ENCODE assay signal across 25 cellular contexts in the genomic region with DNA sequence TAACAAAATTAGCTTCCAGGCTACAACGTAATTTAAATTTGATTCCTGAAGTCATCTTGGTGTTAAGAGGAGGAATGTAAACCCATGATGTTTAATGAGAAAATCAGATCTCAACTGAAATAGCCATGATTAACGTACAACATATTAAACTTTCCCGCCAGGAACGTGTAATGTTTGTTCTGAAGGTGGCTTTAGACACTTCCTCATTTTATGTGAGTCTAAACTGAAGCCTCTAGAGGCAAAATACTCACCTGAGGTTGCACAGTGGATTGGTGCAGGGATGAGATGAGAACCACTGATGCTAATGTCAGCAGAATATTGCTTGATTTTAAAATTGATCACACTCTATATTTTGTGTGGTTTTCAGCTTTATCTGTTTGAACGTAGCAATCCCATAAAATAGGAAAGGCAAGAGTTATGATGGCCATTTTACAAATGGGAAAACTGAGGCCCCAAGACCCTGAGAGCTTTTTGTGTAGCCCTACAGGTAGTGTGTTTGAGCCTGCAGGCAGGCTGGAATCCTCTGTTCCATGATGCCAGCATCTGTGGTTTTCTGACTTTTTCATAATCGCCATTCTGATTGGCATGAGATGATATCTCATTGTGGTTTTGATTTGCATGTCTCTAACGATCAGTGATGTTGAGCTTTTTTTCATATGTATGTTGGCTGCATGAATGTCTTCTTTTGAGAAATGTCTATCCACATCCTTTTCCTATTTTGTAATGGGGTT.
"Had no signal": no experiment of that assay in that cellular context is flagged by ENCODE, and none has a peak within 500 bp of the region (broad histone marks: within the 10 kb centered on the region; RNA-seq: fewer than 3 reads in every experiment).

No MANE protein-coding gene starts in this region.

- H3K27me3 Mint-ChIP-seq: activated CD4-positive, alpha-beta memory T cell treated with anti-CD3 and anti-CD28 coated beads for 36 hours; activated CD4-positive, alpha-beta T cell treated with anti-CD3 and anti-CD28 coated beads, Interleukin-2, amount 10 ng/mL, durations not matched to agents 7 days and 5 days; activated naive CD4-positive, alpha-beta T cell treated with anti-CD3 and anti-CD28 coated beads, Interleukin-2, amount 10 ng/mL, durations not matched to agents 7 days and 5 days; activated naive CD8-positive, alpha-beta T cell treated with anti-CD3 and anti-CD28 coated beads, Interleukin-2, amount 10 ng/mL, durations not matched to agents 7 days and 5 days; central memory CD8-positive, alpha-beta T cell had no signal

- H3K36me3 Mint-ChIP-seq: activated CD4-positive, alpha-beta memory T cell treated with anti-CD3 and anti-CD28 coated beads for 36 hours; activated naive CD4-positive, alpha-beta T cell treated with anti-CD3 and anti-CD28 coated beads, Interleukin-2, amount 10 ng/mL, durations not matched to agents 7 days and 5 days; activated naive CD8-positive, alpha-beta T cell treated with anti-CD3 and anti-CD28 coated beads, Interleukin-2, amount 10 ng/mL, durations not matched to agents 7 days and 5 days had no signal

- H3K27ac Mint-ChIP-seq: activated CD4-positive, alpha-beta memory T cell treated with anti-CD3 and anti-CD28 coated beads for 36 hours; activated CD4-positive, alpha-beta T cell treated with anti-CD3 and anti-CD28 coated beads, Interleukin-2, amount 10 ng/mL, durations not matched to agents 7 days and 5 days; activated naive CD8-positive, alpha-beta T cell treated with anti-CD3 and anti-CD28 coated beads, Interleukin-2, amount 10 ng/mL, durations not matched to agents 7 days and 5 days; activated T-cell treated with anti-CD3 and anti-CD28 coated beads, Interleukin-2, amount 50 U/mL, for 72 hours; activated T-helper 2 cell treated with anti-CD3 and anti-CD28 coated beads, Interferon-gamma antibody, Interleukin-2, Interleukin-4, amounts not matched to agents 10 μg/mL and 5 μg/mL and 100 μg/mL, durations not matched to agents 14 hours and 24 hours and 36 hours had no signal

- ATAC-seq: activated T-cell treated with anti-CD3 and anti-CD28 coated beads, Interleukin-2, amount 50 U/mL, for 72 hours; body of pancreas had no signal

- H3K9me3 Mint-ChIP-seq: activated CD4-positive, alpha-beta memory T cell treated with anti-CD3 and anti-CD28 coated beads for 36 hours; activated naive CD4-positive, alpha-beta T cell treated with anti-CD3 and anti-CD28 coated beads, Interleukin-2, amount 10 ng/mL, durations not matched to agents 7 days and 5 days; activated T-cell treated with anti-CD3 and anti-CD28 coated beads, Interleukin-2, amount 50 U/mL, for 72 hours; activated T-helper 2 cell treated with anti-CD3 and anti-CD28 coated beads, Interferon-gamma antibody, Interleukin-2, Interleukin-4, amounts not matched to agents 10 μg/mL and 5 μg/mL and 100 μg/mL, durations not matched to agents 14 hours and 24 hours and 36 hours; central memory CD8-positive, alpha-beta T cell had no signal

- H3K27me3 ChIP-seq: ascending aorta, body of pancreas, SJCRH30 had no signal

- H3K4me1 ChIP-seq: ascending aorta, body of pancreas, SJCRH30 had no signal

- H3K4me2 ChIP-seq: PC-9, SK-N-SH had no signal

- H3K9ac ChIP-seq: SK-N-SH had no signal

- H2AFZ ChIP-seq: PC-9 had no signal

- H3K9me3 ChIP-seq: ascending aorta, body of pancreas, SJCRH30, SK-N-SH had no signal

- H3K4me3 Mint-ChIP-seq: activated CD4-positive, alpha-beta memory T cell treated with anti-CD3 and anti-CD28 coated beads for 36 hours; activated CD4-positive, alpha-beta T cell treated with anti-CD3 and anti-CD28 coated beads, Interleukin-2, amount 10 ng/mL, durations not matched to agents 7 days and 5 days; activated naive CD4-positive, alpha-beta T cell treated with anti-CD3 and anti-CD28 coated beads, Interleukin-2, amount 10 ng/mL, durations not matched to agents 7 days and 5 days; activated naive CD8-positive, alpha-beta T cell treated with anti-CD3 and anti-CD28 coated beads, Interleukin-2, amount 10 ng/mL, durations not matched to agents 7 days and 5 days; activated T-cell treated with anti-CD3 and anti-CD28 coated beads, Interleukin-2, amount 50 U/mL, for 72 hours; central memory CD8-positive, alpha-beta T cell had no signal

- H3K4me1 Mint-ChIP-seq: activated CD4-positive, alpha-beta T cell treated with anti-CD3 and anti-CD28 coated beads, Interleukin-2, amount 10 ng/mL, durations not matched to agents 7 days and 5 days; activated naive CD4-positive, alpha-beta T cell treated with anti-CD3 and anti-CD28 coated beads, Interleukin-2, amount 10 ng/mL, durations not matched to agents 7 days and 5 days; central memory CD8-positive, alpha-beta T cell had no signal

- DNase-seq: activated CD4-positive, alpha-beta memory T cell treated with anti-CD3 and anti-CD28 coated beads for 36 hours; activated CD4-positive, alpha-beta T cell treated with anti-CD3 and anti-CD28 coated beads, Interleukin-2, amount 10 ng/mL, durations not matched to agents 7 days and 5 days; activated CD4-positive, CD25-positive, alpha-beta regulatory T cell; activated CD8-positive, alpha-beta memory T cell treated with anti-CD3 and anti-CD28 coated beads, Interleukin-2, amount 50 U/mL, for 4 hours; activated gamma-delta T cell treated with Interleukin-2 at 50 U/mL for 16 hours; activated naive CD4-positive, alpha-beta T cell treated with anti-CD3 and anti-CD28 coated beads, Interleukin-2, amount 10 ng/mL, durations not matched to agents 7 days and 5 days; activated naive CD8-positive, alpha-beta T cell treated with anti-CD3 and anti-CD28 coated beads, Interleukin-2, amount 10 ng/mL, durations not matched to agents 7 days and 5 days; activated T-cell treated with anti-CD3 and anti-CD28 coated beads, Interleukin-2, amount 50 U/mL, for 72 hours; body of pancreas; Kasumi-1; KBM-7; NCI-H1092; NCI-H1417; NCI-H1930; NCI-H2107; NCI-H2171 treated with DMSO at 0.1 percent for 48 hours; NCI-H226; PC-9; SJCRH30; SK-N-SH; T-helper 1 cell had no signal

- H3K4me3 ChIP-seq: ascending aorta, body of pancreas, PC-9, SJCRH30 had no signal

- H3K36me3 ChIP-seq: ascending aorta, SJCRH30 had no signal

- H3K9me2 ChIP-seq: SK-N-SH had no signal

- H3K27ac ChIP-seq: ascending aorta, body of pancreas, PC-9, SJCRH30, VCaP had no signal
